Comparison of ENCODE assay signal across 24 cellular contexts in the genomic region with DNA sequence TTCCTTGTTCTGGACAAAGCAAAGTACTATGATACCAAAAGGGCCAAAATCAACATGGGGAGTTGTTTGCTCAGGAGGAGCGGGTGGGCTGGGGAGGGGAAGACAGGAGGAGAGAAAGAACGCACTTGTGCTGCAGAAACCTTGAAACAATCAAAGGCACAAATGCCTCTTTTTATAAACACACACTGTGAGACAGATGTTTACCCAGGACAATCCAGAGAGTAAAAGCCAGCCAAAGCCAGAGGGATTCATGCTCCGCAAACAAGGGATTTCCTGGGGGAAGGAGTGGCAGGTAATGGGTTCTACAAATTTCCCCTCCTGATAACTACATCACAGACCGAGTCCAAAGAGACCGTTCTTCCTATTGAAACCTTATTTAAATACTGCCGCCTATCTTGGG.
"Had no signal": no experiment of that assay in that cellular context is flagged by ENCODE, and none has a peak within 500 bp of the region (broad histone marks: within the 10 kb centered on the region; RNA-seq: fewer than 3 reads in every experiment).

No MANE protein-coding gene starts in this region.

- DNase-seq: activated CD4-positive, alpha-beta T cell treated with anti-CD3 and anti-CD28 coated beads, Interleukin-2, amount 10 ng/mL, durations not matched to agents 7 days and 5 days; activated CD4-positive, CD25-positive, alpha-beta regulatory T cell treated with anti-CD3 and anti-CD28 coated beads, Interleukin-2, amount 50 U/mL, for 72 hours; activated CD8-positive, alpha-beta memory T cell treated with anti-CD3 and anti-CD28 coated beads, Interleukin-2, amount 10 ng/mL, durations not matched to agents 7 days and 5 days; activated CD8-positive, alpha-beta T cell treated with anti-CD3 and anti-CD28 coated beads for 36 hours; activated gamma-delta T cell; activated naive CD4-positive, alpha-beta T cell treated with anti-CD3 and anti-CD28 coated beads, Interleukin-2, amount 50 U/mL, for 16 hours; activated T-cell treated with anti-CD3 and anti-CD28 coated beads for 4 hours; anterior cingulate cortex; body of pancreas; cortex of kidney; endodermal cell; esophagus squamous epithelium; gastrocnemius medialis; islet precursor cell; left cardiac atrium; pancreas; psoas muscle; stimulated activated CD4-positive, alpha-beta T cell treated with anti-CD3 and anti-CD28 coated beads, Interleukin-2, amount 100 ng/mL, for 24 hours; transverse colon; WERI-Rb-1 had no signal

- H3K27ac Mint-ChIP-seq: activated CD4-positive, alpha-beta T cell treated with anti-CD3 and anti-CD28 coated beads, Interleukin-2, amount 10 ng/mL, durations not matched to agents 7 days and 5 days; activated CD8-positive, alpha-beta memory T cell treated with anti-CD3 and anti-CD28 coated beads, Interleukin-2, amount 10 ng/mL, durations not matched to agents 7 days and 5 days; activated CD8-positive, alpha-beta T cell treated with anti-CD3 and anti-CD28 coated beads for 36 hours; activated T-helper 1 cell treated with anti-CD3 and anti-CD28 coated beads, Interleukin-12 subunit alpha, Interleukin-12 subunit beta, Interleukin-2, Interleukin-4 antibody, amounts not matched to agents 30 ng/mL and 10 ng/mL and 1 ng/mL, durations not matched to agents 14 hours and 24 hours and 36 hours; endodermal cell; memory B cell; nephron; stimulated activated memory B cell treated with anti-CD40 and anti-IgM and Interleukin-4, amounts not matched to agents 10 μg/mL and 1 μg/mL and 100 μg/mL, for 72 hours had no signal

- H3K36me3 Mint-ChIP-seq: activated CD8-positive, alpha-beta memory T cell treated with anti-CD3 and anti-CD28 coated beads, Interleukin-2, amount 10 ng/mL, durations not matched to agents 7 days and 5 days; memory B cell; stimulated activated memory B cell treated with anti-CD40 and anti-IgM and Interleukin-4, amounts not matched to agents 10 μg/mL and 1 μg/mL and 100 μg/mL, for 72 hours had no signal

- H3K9me3 Mint-ChIP-seq: activated CD4-positive, alpha-beta T cell treated with anti-CD3 and anti-CD28 coated beads, Interleukin-2, amount 10 ng/mL, durations not matched to agents 7 days and 5 days; activated CD8-positive, alpha-beta T cell treated with anti-CD3 and anti-CD28 coated beads for 36 hours; activated T-helper 1 cell treated with anti-CD3 and anti-CD28 coated beads, Interleukin-12 subunit alpha, Interleukin-12 subunit beta, Interleukin-2, Interleukin-4 antibody, amounts not matched to agents 30 ng/mL and 10 ng/mL and 1 ng/mL, durations not matched to agents 14 hours and 24 hours and 36 hours; endodermal cell; memory B cell; nephron; stimulated activated memory B cell treated with anti-CD40 and anti-IgM and Interleukin-4, amounts not matched to agents 10 μg/mL and 1 μg/mL and 100 μg/mL, for 72 hours had no signal

- ATAC-seq: activated CD8-positive, alpha-beta memory T cell treated with anti-CD3 and anti-CD28 coated beads, Interleukin-2, amount 10 ng/mL, durations not matched to agents 7 days and 5 days; activated CD8-positive, alpha-beta T cell treated with anti-CD3 and anti-CD28 coated beads for 36 hours; body of pancreas; gastrocnemius medialis; left cardiac atrium; psoas muscle; stimulated activated memory B cell treated with anti-CD40 and anti-IgM and Interleukin-4, amounts not matched to agents 10 μg/mL and 1 μg/mL and 100 μg/mL, for 72 hours had no signal

- H3K4me3 Mint-ChIP-seq: activated CD4-positive, alpha-beta T cell treated with anti-CD3 and anti-CD28 coated beads, Interleukin-2, amount 10 ng/mL, durations not matched to agents 7 days and 5 days; activated CD8-positive, alpha-beta memory T cell treated with anti-CD3 and anti-CD28 coated beads, Interleukin-2, amount 10 ng/mL, durations not matched to agents 7 days and 5 days; activated CD8-positive, alpha-beta T cell treated with anti-CD3 and anti-CD28 coated beads for 36 hours; activated T-helper 1 cell treated with anti-CD3 and anti-CD28 coated beads, Interleukin-12 subunit alpha, Interleukin-12 subunit beta, Interleukin-2, Interleukin-4 antibody, amounts not matched to agents 30 ng/mL and 10 ng/mL and 1 ng/mL, durations not matched to agents 14 hours and 24 hours and 36 hours; endodermal cell; memory B cell; nephron; stimulated activated memory B cell treated with anti-CD40 and anti-IgM and Interleukin-4, amounts not matched to agents 10 μg/mL and 1 μg/mL and 100 μg/mL, for 72 hours had no signal

- H3K4me1 Mint-ChIP-seq: activated CD4-positive, alpha-beta T cell treated with anti-CD3 and anti-CD28 coated beads, Interleukin-2, amount 10 ng/mL, durations not matched to agents 7 days and 5 days; activated CD8-positive, alpha-beta memory T cell treated with anti-CD3 and anti-CD28 coated beads, Interleukin-2, amount 10 ng/mL, durations not matched to agents 7 days and 5 days; memory B cell; nephron; stimulated activated memory B cell treated with anti-CD40 and anti-IgM and Interleukin-4, amounts not matched to agents 10 μg/mL and 1 μg/mL and 100 μg/mL, for 72 hours had no signal
